Comparison of ENCODE assay signal across 13 cellular contexts in the genomic region with DNA sequence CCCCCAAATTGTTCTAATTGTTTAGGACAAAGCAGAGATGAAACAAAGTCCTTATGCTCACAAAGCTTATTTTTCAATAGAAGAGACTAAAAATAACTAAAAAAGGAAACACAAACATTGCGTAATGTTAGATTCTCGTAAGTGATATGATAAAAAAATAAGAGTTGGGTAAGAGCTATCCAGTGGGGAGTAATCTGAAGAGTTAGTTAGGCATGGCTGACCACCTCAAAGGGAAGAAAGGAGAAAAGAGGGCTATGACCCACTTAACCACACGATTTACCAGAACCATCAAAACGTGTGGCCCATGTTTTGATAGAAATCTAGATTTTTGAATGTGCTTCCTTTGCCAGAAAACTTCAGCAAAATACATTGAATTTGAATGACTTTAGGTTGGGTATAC.
"Had no signal": no experiment of that assay in that cellular context is flagged by ENCODE, and none has a peak within 500 bp of the region (broad histone marks: within the 10 kb centered on the region; RNA-seq: fewer than 3 reads in every experiment).

No MANE protein-coding gene starts in this region.

- H3K36me3 ChIP-seq: brain microvascular endothelial cell, prostate gland, sigmoid colon had no signal

- H3K27me3 ChIP-seq: brain microvascular endothelial cell, foreskin keratinocyte, sigmoid colon, testis had no signal

- H3K4me3 ChIP-seq: prostate gland, sigmoid colon, testis had no signal

- H3K9me3 ChIP-seq: prostate gland, sigmoid colon, testis had no signal

- DNase-seq: activated CD4-positive, alpha-beta T cell treated with anti-CD3 and anti-CD28 coated beads, Interleukin-2, amount 10 ng/mL, durations not matched to agents 24 days and 14 days; activated naive CD4-positive, alpha-beta T cell treated with anti-CD3 and anti-CD28 coated beads, Interleukin-2, amount 10 ng/mL, durations not matched to agents 7 days and 5 days; amniotic stem cell; brain microvascular endothelial cell; cerebellar nuclear complex; dermis blood vessel endothelial cell; foreskin keratinocyte; occipital lobe; sigmoid colon; stimulated activated CD4-positive, alpha-beta T cell treated with anti-CD3 and anti-CD28 coated beads, Interleukin-2, amount 100 ng/mL, for 48 hours; stimulated activated naive CD4-positive, alpha-beta T cell treated with Interleukin-2 at 50 U/mL for 16 hours; testis had no signal

- H3K4me1 ChIP-seq: foreskin keratinocyte, prostate gland, sigmoid colon, testis had no signal
